ENCODE assay signal across 31 cellular contexts in genomic region chr2:10499275-10499907, GRCh38. TPM values are rescaled to one million over a fixed set of nuclear protein-coding genes. Genes with fewer than 3 reads are reported as not detected.
DNase-seq lines count a peak whose midpoint lies in the region; ATAC-seq, FAIRE-seq and TF ChIP-seq lines count a peak whose summit lies in the region.
"Had no signal": no experiment of that assay in that cellular context is flagged by ENCODE, and none has a peak within 500 bp of the region (broad histone marks: within the 10 kb centered on the region; RNA-seq: fewer than 3 reads in every experiment).

No MANE protein-coding gene starts in this region.

- no peak overlapping the region for H4K8ac ChIP-seq in IMR-90 (ENCODE audit: low read depth in 2 of 2, low read length in 2 of 2)

- H3K4me1 ChIP-seq in BLaER1 treated with 17β-estradiol and CSF1 and Interleukin-3, amounts not matched to agents 10 nM and 100 nM: peaks cover 13 to 63% (median 55%) of the 10 kb centered on the region in 10 experiments
- H3K4me1 ChIP-seq in IMR-90 (ENCODE audit: control insufficient read depth, insufficient read depth, low read length) (peaks cover 5% of the 10 kb centered on the region), osteoblast (ENCODE audit: insufficient read depth, low read length) (peaks cover under 1% of the 10 kb centered on the region)

- H3K27me3 Mint-ChIP-seq in endothelial cell (ENCODE audit: unreplicated experiment): peaks cover 16% of the 10 kb centered on the region
- H3K27me3 Mint-ChIP-seq: activated naive CD8-positive, alpha-beta T cell had no signal

- H2BK20ac ChIP-seq in IMR-90 (ENCODE audit: low read depth, low read length): no peak overlapping the region

- no peaks in the 10 kb centered on the region for H3K9me3 Mint-ChIP-seq in endothelial cell (ENCODE audit: unreplicated experiment)
- H3K9me3 Mint-ChIP-seq: activated CD4-positive, alpha-beta T cell treated with anti-CD3 and anti-CD28 coated beads, Interleukin-2, amount 10 ng/mL, durations not matched to agents 24 days and 14 days; activated T-helper 2 cell treated with anti-CD3 and anti-CD28 coated beads, Interferon-gamma antibody, Interleukin-2, Interleukin-4, amounts not matched to agents 10 μg/mL and 5 μg/mL and 100 μg/mL, durations not matched to agents 14 hours and 24 hours and 36 hours; mesothelial cell of epicardium; naive B cell had no signal

- dilution Hi-C loops in IMR-90 (cut with HindIII; ENCODE audit: low sequenced_read_pairs, unreplicated experiment): no loop called here

- H3K79me1 ChIP-seq in IMR-90 (ENCODE audit: low read depth in 1 of 2, low read length in 2 of 2): no peaks in the 10 kb centered on the region

- 87% methylated on average over 11 of the region's 14 CpGs; no CpG with 5 or more reads in 1 of the 2 experiments for WGBS in IMR-90 (ENCODE audit: extremely low coverage in 2 of 2, insufficient read length in 1 of 2), 2 experiments

- H3K27ac ChIP-seq in BLaER1 treated with 17β-estradiol and CSF1 and Interleukin-3, amounts not matched to agents 10 nM and 100 nM: peak overlapping the region in 4 of 11 experiments; percentile 9 to 72 (median 67); a peak in 3 of 22 replicates
- H3K27ac ChIP-seq in IMR-90 (ENCODE audit: insufficient read depth, low read length): no peak overlapping the region
- no peak overlapping the region for H3K27ac ChIP-seq in osteoblast (ENCODE audit: low read depth, low read length)
- H3K27ac ChIP-seq: C4-2B, cardiac muscle cell, coronary artery, HL-60, transverse colon, WERI-Rb-1 had no signal

- peak overlapping the region; percentile 62 for H3K4me3 Mint-ChIP-seq in endothelial cell (ENCODE audit: unreplicated experiment)
- H3K4me3 Mint-ChIP-seq: activated CD4-positive, alpha-beta T cell treated with anti-CD3 and anti-CD28 coated beads, Interleukin-2, amount 10 ng/mL, durations not matched to agents 24 days and 14 days; activated naive CD8-positive, alpha-beta T cell; mesothelial cell of epicardium; naive B cell had no signal

- no peak overlapping the region for H3K18ac ChIP-seq in IMR-90 (ENCODE audit: low read depth, low read length)

- no peak overlapping the region for H2AK5ac ChIP-seq in IMR-90 (ENCODE audit: low read depth, low read length)

- H2BK120ac ChIP-seq in IMR-90 (ENCODE audit: low read depth, low read length): no peak overlapping the region

- CTCF ChIA-PET in IMR-90 (lab: Yijun Ruan, JAX): no interaction called here

- no peaks in the 10 kb centered on the region for H3K36me3 Mint-ChIP-seq in endothelial cell (ENCODE audit: low read depth, unreplicated experiment)
- H3K36me3 Mint-ChIP-seq: mesothelial cell of epicardium had no signal

- H2BK15ac ChIP-seq in IMR-90 (ENCODE audit: low read depth, low read length): no peak overlapping the region

- no peak overlapping the region for H2AFZ ChIP-seq in IMR-90 (replicated peaks; ENCODE audit: low read length, poor library complexity)
- H2AFZ ChIP-seq in osteoblast (ENCODE audit: low read length): no peak overlapping the region

- H3K4me1 Mint-ChIP-seq in endothelial cell (ENCODE audit: unreplicated experiment): no peaks in the 10 kb centered on the region
- H3K4me1 Mint-ChIP-seq: mesothelial cell of epicardium had no signal

- FAIRE-seq in frontal cortex (lab: Jason Lieb, UNC): no peak
- FAIRE-seq: GM12891 had no signal

- no peak overlapping the region for H3K27ac Mint-ChIP-seq in endothelial cell (ENCODE audit: unreplicated experiment)
- H3K27ac Mint-ChIP-seq: activated CD4-positive, alpha-beta T cell treated with anti-CD3 and anti-CD28 coated beads, Interleukin-2, amount 10 ng/mL, durations not matched to agents 24 days and 14 days; activated naive CD8-positive, alpha-beta T cell; activated T-helper 2 cell treated with anti-CD3 and anti-CD28 coated beads, Interferon-gamma antibody, Interleukin-2, Interleukin-4, amounts not matched to agents 10 μg/mL and 5 μg/mL and 100 μg/mL, durations not matched to agents 14 hours and 24 hours and 36 hours; mesothelial cell of epicardium; naive B cell had no signal

- in situ Hi-C loops in IMR-90 (cut with MboI; ENCODE audit: low sequenced_read_pairs): no loop called here

- no peak for TF ChIP-seq RAD21 in IMR-90 (IDR thresholded peaks at IDR 0.05; ENCODE audit: low read length)

- H4K20me1 ChIP-seq in BLaER1 treated with 17β-estradiol and CSF1 and Interleukin-3, amounts not matched to agents 10 nM and 100 nM: peaks cover 0 to 5% (median 0%) of the 10 kb centered on the region in 11 experiments; a peak in 1 of 22 replicates
- H4K20me1 ChIP-seq in IMR-90 (ENCODE audit: insufficient read depth, low read length) (peaks cover 10% of the 10 kb centered on the region), osteoblast (ENCODE audit: insufficient read depth, low read length) (no peaks in the 10 kb centered on the region)

- H3K9me1 ChIP-seq in IMR-90 (ENCODE audit: insufficient read depth, low read length): peaks cover 2% of the 10 kb centered on the region; the same call in 1 of the 2 replicates

- intact Hi-C loops in IMR-90 (cut with micrococcal nuclease): no loop called here

- no peak for TF ChIP-seq POLR2A in IMR-90 (IDR thresholded peaks at IDR 0.05; ENCODE audit: low read depth, low read length)

- no peak overlapping the region for H3K4ac ChIP-seq in IMR-90 (ENCODE audit: low read depth, low read length)

- H4K91ac ChIP-seq in IMR-90 (ENCODE audit: insufficient read depth, low read depth, low read length): no peak overlapping the region

- DNase-seq in IMR-90: peak; percentile 12
- DNase-seq in endothelial cell (ENCODE audit: low spot score): no peak
- DNase-seq in osteoblast (ENCODE audit: insufficient read length, low spot score, missing footprints): peak; percentile 74
- DNase-seq in frontal cortex (ENCODE audit: low spot score in 2 of 2): no peak
- DNase-seq in activated CD4-positive, CD25-positive, alpha-beta regulatory T cell treated with anti-CD3 and anti-CD28 coated beads, Interleukin-2, amount 50 U/mL, for 72 hours: no peak
- DNase-seq: activated CD4-positive, alpha-beta T cell treated with anti-CD3 and anti-CD28 coated beads, Interleukin-2, amount 10 ng/mL, durations not matched to agents 24 days and 14 days; effector memory CD4-positive, alpha-beta T cell; foreskin fibroblast; GOT3; Kasumi-1; naive B cell; NCI-H1694; NCI-H2171; NCI-H524; SIG-M5; stimulated activated CD4-positive, alpha-beta T cell treated with anti-CD3 and anti-CD28 coated beads, Interleukin-2, amount 100 ng/mL, for 24 hours; SW 1271; T-helper 9 cell; transverse colon; WERI-Rb-1 had no signal

- POLR2A ChIA-PET in IMR-90 (lab: Charles Lee; ENCODE audit: unreplicated experiment): no interaction called here

- H3K27me3 ChIP-seq in BLaER1 treated with 17β-estradiol and CSF1 and Interleukin-3, amounts not matched to agents 10 nM and 100 nM: no peaks in the 10 kb centered on the region
- H3K27me3 ChIP-seq in IMR-90 (ENCODE audit: control insufficient read depth, insufficient read depth, low read length) (peaks cover 42% of the 10 kb centered on the region), osteoblast (ENCODE audit: insufficient read depth, low read length) (peaks cover 12% of the 10 kb centered on the region)

- no peak overlapping the region; the same call in 1 of the 2 replicates for H3K23ac ChIP-seq in IMR-90 (ENCODE audit: low read depth, low read length)

- no peak overlapping the region for H3K9ac ChIP-seq in BLaER1 treated with 17β-estradiol and CSF1 and Interleukin-3, amounts not matched to agents 10 nM and 100 nM
- H3K9ac ChIP-seq in IMR-90 (ENCODE audit: low read depth, low read length): no peak overlapping the region

- H4K5ac ChIP-seq in IMR-90 (ENCODE audit: low read depth, low read length): no peak overlapping the region

- H3K4me3 ChIP-seq in BLaER1 treated with 17β-estradiol and CSF1 and Interleukin-3, amounts not matched to agents 10 nM and 100 nM: no peak overlapping the region
- H3K4me3 ChIP-seq in IMR-90 (ENCODE audit: insufficient read depth, low read depth, low read length) (no peak overlapping the region), osteoblast (ENCODE audit: insufficient read depth, low read length) (no peak overlapping the region)
- H3K4me3 ChIP-seq: cardiac muscle cell, coronary artery, smooth muscle cell, transverse colon had no signal

- H3K14ac ChIP-seq in IMR-90 (replicated peaks; ENCODE audit: low read depth, low read length): no peak overlapping the region

- H3K4me2 ChIP-seq in BLaER1 treated with 17β-estradiol and CSF1 and Interleukin-3, amounts not matched to agents 10 nM and 100 nM: peak overlapping the region in 8 of 11 experiments; percentile 7 to 59 (median 48); a peak in 9 of 22 replicates
- H3K4me2 ChIP-seq in IMR-90 (ENCODE audit: low read depth, low read length): no peak overlapping the region
- H3K4me2 ChIP-seq in osteoblast (ENCODE audit: insufficient read depth, low read length): no peak overlapping the region
- H3K4me2 ChIP-seq: smooth muscle cell had no signal

- no TSS peak for BruUV-seq in IMR-90 (replicated peaks; lab: Mats Ljungman, UMichigan)

- H3K56ac ChIP-seq in IMR-90 (ENCODE audit: extremely low read depth, insufficient read depth, low read length): no peak overlapping the region

- ATAC-seq in IMR-90 (ENCODE audit: low read depth) (no peak), HG02571 (IDR thresholded peaks at IDR 0.05; ENCODE audit: unreplicated experiment) (no peak)

- no peaks in the 10 kb centered on the region for H3K9me3 ChIP-seq in BLaER1 treated with 17β-estradiol and CSF1 and Interleukin-3, amounts not matched to agents 10 nM and 100 nM (replicated peaks in 1 of 11)
- H3K9me3 ChIP-seq in IMR-90 (ENCODE audit: control insufficient read depth, insufficient read depth, low read length) (no peaks in the 10 kb centered on the region), osteoblast (ENCODE audit: low read depth, low read length) (no peaks in the 10 kb centered on the region)
- H3K9me3 ChIP-seq: transverse colon had no signal

- H2BK5ac ChIP-seq in IMR-90 (ENCODE audit: low read depth, low read length, poor library complexity, severe bottlenecking): no peak overlapping the region

- TF ChIP-seq CTCF in IMR-90 (conservative IDR thresholded peaks at IDR 0.05; ENCODE audit: low read depth, low read length): no peak
- no peak for TF ChIP-seq CTCF in endothelial cell (IDR thresholded peaks at IDR 0.05; ENCODE audit: unreplicated experiment)
- TF ChIP-seq CTCF in osteoblast (IDR thresholded peaks at IDR 0.05; ENCODE audit: extremely low read depth, low read depth, low read length): no peak

- H3K79me2 ChIP-seq in osteoblast (ENCODE audit: insufficient read depth, low read length): no peaks in the 10 kb centered on the region

- H3K36me3 ChIP-seq in BLaER1 treated with 17β-estradiol and CSF1 and Interleukin-3, amounts not matched to agents 10 nM and 100 nM: no peaks in the 10 kb centered on the region
- H3K36me3 ChIP-seq in IMR-90 (ENCODE audit: control insufficient read depth, insufficient read depth, low read length) (no peaks in the 10 kb centered on the region), osteoblast (ENCODE audit: insufficient read depth, low read length) (no peaks in the 10 kb centered on the region)
- H3K36me3 ChIP-seq: cardiac muscle cell, transverse colon, WERI-Rb-1 had no signal

- no peak overlapping the region for H2AK9ac ChIP-seq in IMR-90 (replicated peaks; ENCODE audit: low read depth, low read length, poor library complexity)

RNA-seq across cellular contexts. Expression of gene ODC1, which starts 51.3 kb away (rescaled TPM):
- total RNA-seq in IMR-90 (2012; rRNA removed) (204 and 251 TPM in 2 replicates), endothelial cell (ENCODE audit: unreplicated experiment) (12.1 TPM), osteoblast (106 and 109 TPM in 2 replicates), frontal cortex (143 TPM)
- polyA plus RNA-seq in IMR-90 (2012; rRNA removed): 103 and 117 TPM in 2 replicates
- polyA plus RNA-seq in IMR-90 (2012; cell fraction: cytosol; rRNA removed): 55.7 and 87.1 TPM in 2 replicates
- polyA plus RNA-seq in IMR-90 (2012; cell fraction: nucleus; rRNA removed; ENCODE audit: low replicate concordance): 43.7 and 137 TPM in 2 replicates

Comparison
In these comparisons a context has a peak if more than half of its experiments do, and no peak if none do; other contexts are left out.
1. H3K4me2 ChIP-seq: peak in BLaER1 treated with 17β-estradiol and CSF1 and Interleukin-3, amounts not matched to agents 10 nM and 100 nM (8 of 11); none in IMR-90 (single experiment) and osteoblast (single experiment).
2. DNase-seq: peak in IMR-90 (single experiment) and osteoblast (single experiment); none in endothelial cell (single experiment), frontal cortex (0 of 2) and activated CD4-positive, CD25-positive, alpha-beta regulatory T cell treated with anti-CD3 and anti-CD28 coated beads, Interleukin-2, amount 50 U/mL, for 72 hours (single experiment).